In genomic region chr3:38453075-38453913, GRCh38 we compare ENCODE assay signal across 1 cellular context.
TF ChIP-seq lines count a peak whose summit lies in the region.

Gene ACVR2B (plus strand): TSS chr3:38453890. CDS start chr3:38454323, 433 bp downstream.

TF ChIP-seq in HEK293, 187 proteins besides CTCF, POLR2A, EP300 and RAD21 (continued from another document):
- TF ChIP-seq ZNF280D (tag by site-specific recombination; IDR thresholded peaks at IDR 0.05) (no peak), ZNF558 (tag by site-specific recombination; IDR thresholded peaks at IDR 0.05) (no peak), ZBTB1 (tag by site-specific recombination; IDR thresholded peaks at IDR 0.05) (no peak), ZNF148 (tag by site-specific recombination; IDR thresholded peaks at IDR 0.05; ENCODE audit: borderline replicate concordance) (no peak), ZBTB6 (tag by site-specific recombination; IDR thresholded peaks at IDR 0.05) (no peak), ZNF184 (tag by site-specific recombination; IDR thresholded peaks at IDR 0.05) (no peak), ZNF133 (tag by site-specific recombination; IDR thresholded peaks at IDR 0.05) (peak; percentile 23; the same call in 1 of the 2 replicates), REST (tag by site-specific recombination; IDR thresholded peaks at IDR 0.05) (no peak), ZNF544 (tag by site-specific recombination; IDR thresholded peaks at IDR 0.05) (no peak), ATF2 (tag by site-specific recombination; IDR thresholded peaks at IDR 0.05; ENCODE audit: low read depth) (no peak), ZSCAN16 (tag by site-specific recombination; IDR thresholded peaks at IDR 0.05) (no peak), ZNF560 (tag by site-specific recombination; IDR thresholded peaks at IDR 0.05; ENCODE audit: borderline replicate concordance) (no peak), ZBTB21 (tag by site-specific recombination; IDR thresholded peaks at IDR 0.05) (no peak), SALL2 (tag by site-specific recombination; IDR thresholded peaks at IDR 0.05; ENCODE audit: borderline replicate concordance) (no peak), ZNF571 (tag by site-specific recombination; IDR thresholded peaks at IDR 0.05) (no peak), ZNF302 (tag by site-specific recombination; IDR thresholded peaks at IDR 0.05; ENCODE audit: low read depth) (no peak), ZNF354C (tag by site-specific recombination; IDR thresholded peaks at IDR 0.05; ENCODE audit: borderline replicate concordance, low read depth) (no peak), ZNF157 (tag by site-specific recombination; IDR thresholded peaks at IDR 0.05) (no peak), ZNF600 (tag by site-specific recombination; IDR thresholded peaks at IDR 0.05) (no peak), ZNF621 (tag by site-specific recombination; IDR thresholded peaks at IDR 0.05) (no peak), ZNF670 (tag by site-specific recombination; IDR thresholded peaks at IDR 0.05; ENCODE audit: low read depth) (no peak), ZNF510 (tag by site-specific recombination; IDR thresholded peaks at IDR 0.05; ENCODE audit: insufficient replicate concordance) (no peak), SP2 (tag by site-specific recombination; IDR thresholded peaks at IDR 0.05) (peak; percentile 64), ZBTB7A (tag by site-specific recombination; IDR thresholded peaks at IDR 0.05; ENCODE audit: low read depth) (no peak), ZSCAN4 (tag by site-specific recombination; IDR thresholded peaks at IDR 0.05) (no peak), KLF17 (tag by site-specific recombination; IDR thresholded peaks at IDR 0.05) (0 out of 2 replicates have a peak, but pooled peaks have one; percentile 16), ZNF830 (tag by site-specific recombination; IDR thresholded peaks at IDR 0.05; ENCODE audit: low read depth) (no peak), ZNF514 (tag by site-specific recombination; IDR thresholded peaks at IDR 0.05) (no peak), ZNF639 (tag by site-specific recombination; IDR thresholded peaks at IDR 0.05) (no peak), ZBTB44 (tag by site-specific recombination; IDR thresholded peaks at IDR 0.05) (no peak), ZNF416 (tag by site-specific recombination; IDR thresholded peaks at IDR 0.05) (no peak), ZNF169 (tag by site-specific recombination; IDR thresholded peaks at IDR 0.05) (no peak), ZFP37 (tag by site-specific recombination; IDR thresholded peaks at IDR 0.05) (no peak), PRDM10 (tag by site-specific recombination; IDR thresholded peaks at IDR 0.05) (peak; percentile 91)
